In the genomic region with DNA sequence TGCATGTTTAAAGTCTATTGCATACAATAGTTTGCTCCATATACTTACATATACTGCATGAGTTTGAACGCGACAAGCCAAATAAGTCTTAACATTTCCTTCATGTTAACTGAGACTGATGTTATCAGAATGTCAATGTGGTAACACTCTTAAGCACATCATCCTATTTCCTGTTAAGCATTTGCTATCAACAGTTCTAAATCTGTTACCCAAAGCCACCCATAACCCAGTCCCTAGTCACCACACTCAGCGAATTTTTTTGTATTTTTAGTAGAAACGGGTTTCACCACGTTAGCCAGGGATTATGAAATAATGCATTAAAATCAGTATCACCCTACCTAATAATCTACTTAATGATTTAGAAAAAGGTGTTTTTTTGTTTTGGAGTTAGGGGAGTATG, we compare ENCODE assay signal across 17 cellular contexts. TPM values are rescaled to one million over a fixed set of nuclear protein-coding genes. Genes with fewer than 3 reads are reported as not detected.
DNase-seq lines count a peak whose midpoint lies in the region; ATAC-seq, FAIRE-seq and TF ChIP-seq lines count a peak whose summit lies in the region.
"Had no signal": no experiment of that assay in that cellular context is flagged by ENCODE, and none has a peak within 500 bp of the region (broad histone marks: within the 10 kb centered on the region; RNA-seq: fewer than 3 reads in every experiment).

No MANE protein-coding gene starts in this region.

- H3K36me3 Mint-ChIP-seq in CD4-positive, CD25-positive, alpha-beta regulatory T cell, result peaks cover 48% of the 10 kb centered on the region

- no peak for TF ChIP-seq POLR2A in GM12891 (IDR thresholded peaks at IDR 0.05; ENCODE audit: low read depth, low read length)
- no peak for TF ChIP-seq POLR2A in right lobe of liver (IDR thresholded peaks at IDR 0.05)

- H3K4me3 ChIP-seq in CD4-positive, CD25-positive, alpha-beta regulatory T cell (ENCODE audit: low read depth, low read length), result peak overlapping the region; percentile 67
- no peak overlapping the region for H3K4me3 ChIP-seq in right lobe of liver
- H3K4me3 ChIP-seq: dorsolateral prefrontal cortex, heart right ventricle, thoracic aorta had no signal

- ATAC-seq in CD4-positive, CD25-positive, alpha-beta regulatory T cell (ENCODE audit: low read depth in 2 of 2), result peak; percentile 87 to 93
- ATAC-seq in right lobe of liver, result peak in 3 of 4 donors; percentile 8 to 31 (median 14)
- ATAC-seq in GM19351 (IDR thresholded peaks at IDR 0.05; ENCODE audit: unreplicated experiment), result no peak
- no peak for ATAC-seq in Right ventricle myocardium superior (ENCODE audit: poor library complexity)

- no peaks in the 10 kb centered on the region for H3K27me3 Mint-ChIP-seq in CD4-positive, CD25-positive, alpha-beta regulatory T cell
- H3K27me3 Mint-ChIP-seq: B cell had no signal

- 49% methylated on average over 5 of the region's 5 CpGs for WGBS in right lobe of liver (ENCODE audit: insufficient coverage, low coverage, low lambda C conversion rate, missing lambda C conversion rate)

- peak; percentile 26 for FAIRE-seq in GM12891 (lab: Jason Lieb, UNC)

- H3K4me1 ChIP-seq in CD4-positive, CD25-positive, alpha-beta regulatory T cell (ENCODE audit: control insufficient read depth, insufficient read depth, low read length, poor library complexity, severe bottlenecking), result peaks cover 69% of the 10 kb centered on the region
- H3K4me1 ChIP-seq in right lobe of liver, result peaks cover 0 to under 1% (median 0%) of the 10 kb centered on the region in 4 donors

- DNase-seq in CD4-positive, CD25-positive, alpha-beta regulatory T cell, result peak in 2 of 3 donors; percentile 72 to 87
- no peak for DNase-seq in GM12891 (ENCODE audit: insufficient read length, low spot score)
- DNase-seq in right lobe of liver, result no peak
- DNase-seq in Right ventricle myocardium superior, result no peak
- DNase-seq in activated effector memory CD4-positive, alpha-beta T cell treated with Interleukin-2 at 50 U/mL for 16 hours, result no peak
- DNase-seq in NCI-H446 treated with DMSO at 0.1 percent for 48 hours (lab: John Stamatoyannopoulos, UW), result no peak
- DNase-seq: dorsolateral prefrontal cortex; heart right ventricle; MV-4-11; NCI-H2171; NK-92 treated with Interleukin-12 subunit alpha and Interleukin-12 subunit beta, amount 100 ng/mL, for 24 hours had no signal

- intact Hi-C loops in right lobe of liver (cut with DNase I), result loop anchor here in 1 of 2 donors (10.0 kb wide), 1 partner anchor 165 kb away; no protein-coding TSS in a partner anchor
- intact Hi-C loops in Right ventricle myocardium superior (cut with DNase I), result loop anchor here (10.0 kb wide), 1 partner anchor 125 kb away; no protein-coding TSS in a partner anchor

- TF ChIP-seq CTCF in VCaP (conservative IDR thresholded peaks at IDR 0.05), result no peak
- TF ChIP-seq CTCF in right lobe of liver (IDR thresholded peaks at IDR 0.05), result no peak

- no peaks in the 10 kb centered on the region for H3K9me3 ChIP-seq in CD4-positive, CD25-positive, alpha-beta regulatory T cell (ENCODE audit: control insufficient read depth in 2 of 2, low read length in 2 of 2)
- no peaks in the 10 kb centered on the region for H3K9me3 ChIP-seq in right lobe of liver
- H3K9me3 ChIP-seq: heart right ventricle, thoracic aorta had no signal

- H3K36me3 ChIP-seq in CD4-positive, CD25-positive, alpha-beta regulatory T cell (ENCODE audit: control insufficient read depth, insufficient read depth, low read length), result peaks cover 74% of the 10 kb centered on the region
- H3K36me3 ChIP-seq in right lobe of liver, result peaks cover 6 to 94% (median 50%) of the 10 kb centered on the region in 4 donors

- H3K4me1 Mint-ChIP-seq in CD4-positive, CD25-positive, alpha-beta regulatory T cell, result peaks cover 37 to 84% (median 59%) of the 10 kb centered on the region in 4 donors

- peak overlapping the region; percentile 86 for H3K27ac ChIP-seq in CD4-positive, CD25-positive, alpha-beta regulatory T cell (ENCODE audit: insufficient read depth, low read length, poor library complexity, severe bottlenecking)
- H3K27ac ChIP-seq in VCaP (peak overlapping the region; percentile 3; the same call in 1 of the 2 replicates), right lobe of liver (no peak overlapping the region)
- H3K27ac ChIP-seq: dorsolateral prefrontal cortex, thoracic aorta had no signal

- H3K27ac Mint-ChIP-seq in CD4-positive, CD25-positive, alpha-beta regulatory T cell, result peak overlapping the region; percentile 67 to 93 (median 91)
- H3K27ac Mint-ChIP-seq: B cell had no signal

- no peaks in the 10 kb centered on the region for H3K9me3 Mint-ChIP-seq in CD4-positive, CD25-positive, alpha-beta regulatory T cell

- peak overlapping the region; percentile 78 to 87 (median 82) for H3K4me3 Mint-ChIP-seq in CD4-positive, CD25-positive, alpha-beta regulatory T cell
- H3K4me3 Mint-ChIP-seq: B cell had no signal

- H3K27me3 ChIP-seq in CD4-positive, CD25-positive, alpha-beta regulatory T cell (ENCODE audit: control insufficient read depth, insufficient read depth, low read length), result no peaks in the 10 kb centered on the region
- no peaks in the 10 kb centered on the region for H3K27me3 ChIP-seq in right lobe of liver
- H3K27me3 ChIP-seq: dorsolateral prefrontal cortex, heart right ventricle had no signal

TF ChIP-seq in GM12891, 5 proteins besides CTCF, POLR2A, EP300 and RAD21:
- no peak for TF ChIP-seq SPI1 (IDR thresholded peaks at IDR 0.05; ENCODE audit: low read depth, low read length)
- no peak for TF ChIP-seq TAF1 (IDR thresholded peaks at IDR 0.05; ENCODE audit: low read depth, low read length)
- TF ChIP-seq PAX5 (IDR thresholded peaks at IDR 0.05; ENCODE audit: insufficient read depth, low read length, severe bottlenecking), result no peak
- TF ChIP-seq POLR2AphosphoS5 (IDR thresholded peaks at IDR 0.05; ENCODE audit: low read depth, low read length), result no peak
- TF ChIP-seq POU2F2 (IDR thresholded peaks at IDR 0.05; ENCODE audit: low read depth, low read length), result no peak

RNA-seq across cellular contexts. Expression of a gene that starts 39.4 kb away (rescaled TPM):
- total RNA-seq in CD4-positive, CD25-positive, alpha-beta regulatory T cell, result 582 TPM
- polyA plus RNA-seq in CD4-positive, CD25-positive, alpha-beta regulatory T cell, result 100 to 1,000 TPM; 752 to 840 (median 794) TPM
- 626 TPM for polyA plus RNA-seq in GM12891 (2012; ENCODE audit: low read depth, missing spikeins)
- 100 to 1,000 TPM; 170 to 247 (median 229) TPM for total RNA-seq in right lobe of liver
- 238 TPM for total RNA-seq in Right ventricle myocardium superior

RNA-seq across cellular contexts. Expression of a gene that starts 50.1 kb away (rescaled TPM):
- total RNA-seq in CD4-positive, CD25-positive, alpha-beta regulatory T cell, result not detected
- polyA plus RNA-seq in CD4-positive, CD25-positive, alpha-beta regulatory T cell, result under 1 TPM in 1 of 4 donors, not detected in 3; 0.10 TPM
- 0.13 TPM for polyA plus RNA-seq in GM12891 (2012; ENCODE audit: low read depth, missing spikeins)
- 1 to 10 TPM in 3 of 6 experiments, under 1 TPM in 3; 0.22 to 1.8 (median 1.0) TPM for total RNA-seq in right lobe of liver
- 0.27 TPM for total RNA-seq in Right ventricle myocardium superior
- total RNA-seq: HT1080, kidney epithelial cell, thoracic aorta had no signal

Comparison
In these comparisons a context has a peak if more than half of its experiments do, and no peak if none do; other contexts are left out.
1. ATAC-seq: peak in CD4-positive, CD25-positive, alpha-beta regulatory T cell (2 of 2) and right lobe of liver (3 of 4); none in GM19351 (single experiment) and Right ventricle myocardium superior (single experiment).
2. DNase-seq: peak in CD4-positive, CD25-positive, alpha-beta regulatory T cell (2 of 3); none in GM12891 (single experiment), right lobe of liver (0 of 3), Right ventricle myocardium superior (single experiment), activated effector memory CD4-positive, alpha-beta T cell treated with Interleukin-2 at 50 U/mL for 16 hours (single experiment) and NCI-H446 treated with DMSO at 0.1 percent for 48 hours (single experiment).
3. H3K27ac ChIP-seq: peak in CD4-positive, CD25-positive, alpha-beta regulatory T cell (single experiment) and VCaP (single experiment); none in right lobe of liver (0 of 3).